Comparison of ENCODE assay signal across 30 cellular contexts in the genomic region with DNA sequence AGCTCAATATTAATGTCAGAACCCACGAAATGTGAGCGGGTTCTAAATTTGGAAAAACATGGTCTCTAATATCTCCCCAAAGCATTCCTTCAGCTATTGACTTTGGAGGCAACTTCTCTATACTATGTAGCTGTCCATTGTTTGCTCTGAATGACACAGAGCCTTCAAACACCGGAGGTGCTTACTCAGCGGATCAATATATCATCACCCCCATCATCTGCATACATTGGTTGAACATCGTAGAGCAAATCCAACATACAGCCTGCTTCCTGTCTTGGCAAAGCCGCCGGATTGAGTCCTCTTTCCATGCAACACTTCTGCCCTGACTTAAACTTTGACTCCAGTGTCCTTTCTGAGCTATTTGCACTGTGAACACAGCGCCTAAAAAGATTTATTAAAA.
"Had no signal": no experiment of that assay in that cellular context is flagged by ENCODE, and none has a peak within 500 bp of the region (broad histone marks: within the 10 kb centered on the region; RNA-seq: fewer than 3 reads in every experiment).

No MANE protein-coding gene starts in this region.

- H3K27me3 ChIP-seq: body of pancreas had no signal

- H3K27me3 Mint-ChIP-seq: activated CD4-positive, alpha-beta T cell treated with anti-CD3 and anti-CD28 coated beads, Interleukin-2, amount 10 ng/mL, durations not matched to agents 7 days and 5 days; activated naive CD8-positive, alpha-beta T cell; activated T-helper 17 cell treated with anti-CD3 and anti-CD28 coated beads, Interleukin-2, amount 50 U/mL, for 72 hours; effector memory CD8-positive, alpha-beta T cell had no signal

- FAIRE-seq: colon had no signal

- ATAC-seq: activated T-cell treated with anti-CD3 and anti-CD28 coated beads, Interleukin-2, amount 50 U/mL, for 4 hours; activated T-helper 17 cell treated with anti-CD3 and anti-CD28 coated beads, Interleukin-2, amount 50 U/mL, for 72 hours; body of pancreas; effector memory CD8-positive, alpha-beta T cell; foreskin keratinocyte; gastrocnemius medialis; heart right ventricle; T-helper 17 cell had no signal

- H3K9me3 Mint-ChIP-seq: activated CD4-positive, alpha-beta memory T cell treated with anti-CD3 and anti-CD28 coated beads, Interleukin-2, amount 10 ng/mL, durations not matched to agents 7 days and 5 days; activated CD4-positive, alpha-beta T cell treated with anti-CD3 and anti-CD28 coated beads, Interleukin-2, amount 10 ng/mL, durations not matched to agents 7 days and 5 days; activated T-cell treated with anti-CD3 and anti-CD28 coated beads, Interleukin-2, amount 50 U/mL, for 4 hours; activated T-helper 17 cell treated with anti-CD3 and anti-CD28 coated beads, Interleukin-2, amount 50 U/mL, for 72 hours; effector memory CD8-positive, alpha-beta T cell; T-helper 2 cell treated with Interferon-gamma antibody and Interleukin-4, amounts not matched to agents 5 μg/mL and 100 μg/mL, for 36 hours had no signal

- H3K4me1 Mint-ChIP-seq: activated CD4-positive, alpha-beta memory T cell treated with anti-CD3 and anti-CD28 coated beads, Interleukin-2, amount 10 ng/mL, durations not matched to agents 7 days and 5 days; activated CD4-positive, alpha-beta T cell treated with anti-CD3 and anti-CD28 coated beads, Interleukin-2, amount 10 ng/mL, durations not matched to agents 7 days and 5 days; activated T-helper 17 cell treated with anti-CD3 and anti-CD28 coated beads, Interleukin-2, amount 50 U/mL, for 72 hours; T-helper 17 cell had no signal

- H3K4me1 ChIP-seq: body of pancreas, esophagus muscularis mucosa, foreskin keratinocyte, gastrocnemius medialis, heart right ventricle had no signal

- H3K36me3 ChIP-seq: esophagus muscularis mucosa, gastrocnemius medialis, heart right ventricle had no signal

- DNase-seq: activated CD4-positive, alpha-beta memory T cell treated with anti-CD3 and anti-CD28 coated beads, Interleukin-2, amount 10 ng/mL, durations not matched to agents 7 days and 5 days; activated CD4-positive, alpha-beta T cell treated with anti-CD3 and anti-CD28 coated beads for 1 hour; activated CD4-positive, alpha-beta T cell treated with anti-CD3 and anti-CD28 coated beads for 4 hours; activated CD4-positive, alpha-beta T cell treated with anti-CD3 and anti-CD28 coated beads, Interleukin-2, amount 10 ng/mL, durations not matched to agents 7 days and 5 days; activated CD4-positive, alpha-beta T cell treated with anti-CD3 and anti-CD28 coated beads, Interleukin-2, amount 50 U/mL, for 4 hours; activated effector memory CD4-positive, alpha-beta T cell treated with Interleukin-2 at 50 U/mL for 16 hours; activated gamma-delta T cell treated with Interleukin-2 at 50 U/mL for 16 hours; activated naive CD4-positive, alpha-beta T cell treated with anti-CD3 and anti-CD28 coated beads, Interleukin-2, amount 50 U/mL, for 16 hours; activated naive CD4-positive, alpha-beta T cell treated with Interleukin-2 at 50 U/mL for 16 hours; activated T-cell treated with anti-CD3 and anti-CD28 coated beads, Interleukin-2, amount 50 U/mL, for 4 hours; amniotic stem cell; aorta; body of pancreas; caudate nucleus; cortex of kidney; dermis blood vessel endothelial cell; effector CD4-positive, alpha-beta T cell; effector memory CD8-positive, alpha-beta T cell; foreskin keratinocyte; gastrocnemius medialis; glutamatergic neuron; heart right ventricle; T-helper 1 cell; T-helper 17 cell; T1000 had no signal

- H3K27ac Mint-ChIP-seq: activated CD4-positive, alpha-beta memory T cell treated with anti-CD3 and anti-CD28 coated beads, Interleukin-2, amount 10 ng/mL, durations not matched to agents 7 days and 5 days; activated CD4-positive, alpha-beta T cell treated with anti-CD3 and anti-CD28 coated beads, Interleukin-2, amount 10 ng/mL, durations not matched to agents 7 days and 5 days; activated naive CD8-positive, alpha-beta T cell; activated T-helper 17 cell treated with anti-CD3 and anti-CD28 coated beads, Interleukin-2, amount 50 U/mL, for 72 hours; effector memory CD8-positive, alpha-beta T cell; T-helper 17 cell; T-helper 2 cell treated with Interferon-gamma antibody and Interleukin-4, amounts not matched to agents 5 μg/mL and 100 μg/mL, for 36 hours had no signal

- H3K9me3 ChIP-seq: body of pancreas, esophagus muscularis mucosa, gastrocnemius medialis, heart right ventricle had no signal

- H3K4me3 ChIP-seq: body of pancreas, esophagus muscularis mucosa, gastrocnemius medialis, heart right ventricle had no signal

- H3K4me3 Mint-ChIP-seq: activated CD4-positive, alpha-beta memory T cell treated with anti-CD3 and anti-CD28 coated beads, Interleukin-2, amount 10 ng/mL, durations not matched to agents 7 days and 5 days; activated CD4-positive, alpha-beta T cell treated with anti-CD3 and anti-CD28 coated beads, Interleukin-2, amount 10 ng/mL, durations not matched to agents 7 days and 5 days; activated naive CD8-positive, alpha-beta T cell; activated T-cell treated with anti-CD3 and anti-CD28 coated beads, Interleukin-2, amount 50 U/mL, for 4 hours; activated T-helper 17 cell treated with anti-CD3 and anti-CD28 coated beads, Interleukin-2, amount 50 U/mL, for 72 hours; effector memory CD8-positive, alpha-beta T cell; T-helper 17 cell; T-helper 2 cell treated with Interferon-gamma antibody and Interleukin-4, amounts not matched to agents 5 μg/mL and 100 μg/mL, for 36 hours had no signal

- H3K36me3 Mint-ChIP-seq: activated naive CD8-positive, alpha-beta T cell had no signal

- H3K27ac ChIP-seq: body of pancreas, esophagus muscularis mucosa, foreskin keratinocyte, gastrocnemius medialis, heart right ventricle had no signal
